29 cellular contexts compared by ENCODE assay signal in the genomic region with DNA sequence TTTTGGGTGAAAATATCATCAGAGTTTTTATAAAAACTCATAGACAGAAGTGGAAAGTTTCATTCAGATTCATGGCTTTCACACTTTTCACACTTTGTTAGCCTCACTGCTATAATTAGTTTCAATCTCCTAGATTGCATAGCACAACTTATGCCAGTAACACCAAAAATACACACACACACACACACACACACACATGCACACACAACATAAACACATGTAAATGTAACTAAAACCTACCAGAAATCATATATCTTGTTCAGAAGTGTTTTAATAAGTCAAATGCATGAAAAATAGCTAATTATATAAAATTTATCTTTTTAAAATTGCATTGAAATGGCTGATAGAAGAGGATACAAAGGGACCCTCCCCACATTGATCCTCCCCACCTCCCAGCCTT.
DNase-seq lines count a peak whose midpoint lies in the region; ATAC-seq, FAIRE-seq and TF ChIP-seq lines count a peak whose summit lies in the region.
"Had no signal": no experiment of that assay in that cellular context is flagged by ENCODE, and none has a peak within 500 bp of the region (broad histone marks: within the 10 kb centered on the region; RNA-seq: fewer than 3 reads in every experiment).

No MANE protein-coding gene starts in this region.

- no peaks in the 10 kb centered on the region for H3K79me2 ChIP-seq in HepG2 (ENCODE audit: insufficient read depth, low read length)

- H3K4me3 ChIP-seq in HepG2 (replicated peaks in 1 of 3; ENCODE audit: insufficient read depth in 1 of 3, low read depth in 2 of 3, low read length in 3 of 3) = no peak overlapping the region
- H3K4me3 ChIP-seq in right lobe of liver = no peak overlapping the region
- H3K4me3 ChIP-seq: A549; BLaER1; BLaER1 treated with 17β-estradiol and CSF1 and Interleukin-3, amounts not matched to agents 10 nM and 100 nM had no signal

- TF ChIP-seq CTCF in HepG2 (CRISPR knock-in tag; IDR thresholded peaks at IDR 0.05) = no peak
- no peak for TF ChIP-seq CTCF in right lobe of liver (IDR thresholded peaks at IDR 0.05)

- H3K27ac ChIP-seq in HepG2 (ENCODE audit: extremely low read length, insufficient read depth, low read length) (no peak overlapping the region), right lobe of liver (no peak overlapping the region)
- H3K27ac ChIP-seq: 22Rv1; A549; BLaER1; BLaER1 treated with 17β-estradiol and CSF1 and Interleukin-3, amounts not matched to agents 10 nM and 100 nM; C4-2B had no signal

- in situ Hi-C loops in HepG2 (cut with HindIII; ENCODE audit: extremely low pct_ligation_motif_present, low pct_unique_long_range_greater_than_20kb) = no loop called here

- CTCF ChIA-PET in HepG2 (lab: Yijun Ruan, JAX; ENCODE audit: low intra/inter-chr PET ratio, low total read pairs) = no interaction called here

- ATAC-seq in HepG2 (no peak), right lobe of liver (no peak)
- ATAC-seq: A549; CD8-positive, alpha-beta T cell had no signal

- DNase-seq in HepG2 (ENCODE audit: low spot score) (no peak), right lobe of liver (no peak)
- DNase-seq: 8988T; ACHN; AML-193; BE2C; C1 segment of cervical spinal cord; Caco-2; Calu3; CD4-positive, alpha-beta memory T cell; CD4-positive, alpha-beta T cell; CD4-positive, CD25-positive, alpha-beta regulatory T cell; CD8-positive, alpha-beta memory T cell; CD8-positive, alpha-beta T cell; COR-L47; DMS 273 treated with DMSO at 0.1 percent for 48 hours; DMS153; DMS53; DMS79; DMS79 treated with DMSO at 0.1 percent for 48 hours; DND-41; EL had no signal

- TF ChIP-seq EP300 in HepG2 (IDR thresholded peaks at IDR 0.05; ENCODE audit: low read depth in 2 of 2, low read length in 2 of 2) = no peak
- no peak for TF ChIP-seq EP300 in HepG2 (CRISPR knock-in tag; IDR thresholded peaks at IDR 0.05; ENCODE audit: borderline replicate concordance)

- intact Hi-C loops in HepG2 (cut with micrococcal nuclease; ENCODE audit: unreplicated experiment) = no loop called here
- intact Hi-C loops in right lobe of liver (cut with DNase I) = no loop called here

- no peaks in the 10 kb centered on the region for H4K20me1 ChIP-seq in HepG2 (ENCODE audit: insufficient read depth, low read length)
- H4K20me1 ChIP-seq: BLaER1; BLaER1 treated with 17β-estradiol and CSF1 and Interleukin-3, amounts not matched to agents 10 nM and 100 nM had no signal

- no TSS peak for BruUV-seq in HepG2 (replicated peaks; lab: Mats Ljungman, UMichigan)

- H3K4me2 ChIP-seq in HepG2 (ENCODE audit: low read depth, low read length) = no peak overlapping the region
- H3K4me2 ChIP-seq: A549; BLaER1; BLaER1 treated with 17β-estradiol and CSF1 and Interleukin-3, amounts not matched to agents 10 nM and 100 nM had no signal

- TF ChIP-seq POLR2A in HepG2 (IDR thresholded peaks at IDR 0.05; ENCODE audit: insufficient read depth in 1 of 2, low read depth in 2 of 2, low read length in 2 of 2) (no peak), right lobe of liver (IDR thresholded peaks at IDR 0.05) (no peak)

- no peaks in the 10 kb centered on the region for H3K4me1 ChIP-seq in HepG2 (ENCODE audit: insufficient read depth, low read length)
- H3K4me1 ChIP-seq in right lobe of liver = no peaks in the 10 kb centered on the region
- H3K4me1 ChIP-seq: A549; BE2C; BLaER1 treated with 17β-estradiol and CSF1 and Interleukin-3, amounts not matched to agents 10 nM and 100 nM; Caco-2 had no signal

- H2AFZ ChIP-seq in HepG2 (ENCODE audit: low read length) = no peak overlapping the region

- FAIRE-seq in HepG2 (lab: Jason Lieb, UNC) = no peak
- FAIRE-seq: A204.1, A549, D721Med had no signal

- no peak overlapping the region for H3K9ac ChIP-seq in HepG2 (ENCODE audit: insufficient read depth, low read depth, low read length)
- H3K9ac ChIP-seq: BLaER1; BLaER1 treated with 17β-estradiol and CSF1 and Interleukin-3, amounts not matched to agents 10 nM and 100 nM had no signal

- H3K9me3 ChIP-seq in HepG2 (ENCODE audit: low read length) (no peaks in the 10 kb centered on the region), right lobe of liver (no peaks in the 10 kb centered on the region)
- H3K9me3 ChIP-seq: A549, BE2C, BLaER1, Caco-2 had no signal

- H3K36me3 ChIP-seq in HepG2 (replicated peaks in 1 of 2; ENCODE audit: control insufficient read depth in 1 of 2, insufficient read depth in 2 of 2, low read length in 2 of 2) = no peaks in the 10 kb centered on the region
- no peaks in the 10 kb centered on the region for H3K36me3 ChIP-seq in right lobe of liver
- H3K36me3 ChIP-seq: BE2C; BLaER1; BLaER1 treated with 17β-estradiol and CSF1 and Interleukin-3, amounts not matched to agents 10 nM and 100 nM had no signal

- no peaks in the 10 kb centered on the region for H3K27me3 ChIP-seq in HepG2 (ENCODE audit: control insufficient read depth in 1 of 2, insufficient read depth in 2 of 2, low read length in 2 of 2)
- H3K27me3 ChIP-seq in right lobe of liver = no peaks in the 10 kb centered on the region
- H3K27me3 ChIP-seq: BE2C; BLaER1; BLaER1 treated with 17β-estradiol and CSF1 and Interleukin-3, amounts not matched to agents 10 nM and 100 nM had no signal

- TF ChIP-seq RAD21 in HepG2 (CRISPR knock-in tag; IDR thresholded peaks at IDR 0.05) = no peak

- POLR2A ChIA-PET in HepG2 (lab: Yijun Ruan, JAX) = no interaction called here

TF ChIP-seq in HepG2, 621 proteins besides CTCF, POLR2A, EP300 and RAD21:
- no peak for TF ChIP-seq ZNF460 (CRISPR knock-in tag; IDR thresholded peaks at IDR 0.05; ENCODE audit: borderline replicate concordance)
- TF ChIP-seq, protein P1, sequence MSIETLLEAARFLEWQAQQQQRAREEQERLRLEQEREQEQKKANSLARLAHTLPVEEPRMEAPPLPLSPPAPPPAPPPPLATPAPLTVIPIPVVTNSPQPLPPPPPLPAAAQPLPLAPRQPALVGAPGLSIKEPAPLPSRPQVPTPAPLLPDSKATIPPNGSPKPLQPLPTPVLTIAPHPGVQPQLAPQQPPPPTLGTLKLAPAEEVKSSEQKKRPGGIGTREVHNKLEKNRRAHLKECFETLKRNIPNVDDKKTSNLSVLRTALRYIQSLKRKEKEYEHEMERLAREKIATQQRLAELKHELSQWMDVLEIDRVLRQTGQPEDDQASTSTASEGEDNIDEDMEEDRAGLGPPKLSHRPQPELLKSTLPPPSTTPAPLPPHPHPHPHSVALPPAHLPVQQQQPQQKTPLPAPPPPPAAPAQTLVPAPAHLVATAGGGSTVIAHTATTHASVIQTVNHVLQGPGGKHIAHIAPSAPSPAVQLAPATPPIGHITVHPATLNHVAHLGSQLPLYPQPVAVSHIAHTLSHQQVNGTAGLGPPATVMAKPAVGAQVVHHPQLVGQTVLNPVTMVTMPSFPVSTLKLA (IDR thresholded peaks at IDR 0.05) = peak; percentile 92
- no peak for TF ChIP-seq ZNF230 (CRISPR knock-in tag; IDR thresholded peaks at IDR 0.05)
TF ChIP-seq in HepG2: peak in this region for 1.
